8 cellular contexts compared by ENCODE assay signal in genomic region chr17:64147110-64148016, GRCh38. TPM values are rescaled to one million over a fixed set of nuclear protein-coding genes. Genes with fewer than 3 reads are reported as not detected.
DNase-seq lines count a peak whose midpoint lies in the region; ATAC-seq, FAIRE-seq and TF ChIP-seq lines count a peak whose summit lies in the region.

No MANE protein-coding gene starts in this region.

- peak; percentile 32 for FAIRE-seq in HepG2 (lab: Jason Lieb, UNC)

- H3K4me3 ChIP-seq in HEK293 (ENCODE audit: low read depth, low read length) (no peak overlapping the region; the same call in 1 of the 2 replicates), WI38 (ENCODE audit: low read depth, low read length) (peak overlapping the region; percentile 87), HepG2 (replicated peaks in 1 of 3; ENCODE audit: insufficient read depth in 1 of 3, low read depth in 2 of 3, low read length in 3 of 3) (peak overlapping the region; percentile 75 to 86 (median 84))

- intact Hi-C loops in HepG2 (cut with micrococcal nuclease; ENCODE audit: unreplicated experiment): loop anchor here (5.0 kb wide), 2 partner anchors 115 to 135 kb away; partner anchors contain the start of gene TEX2

- TF ChIP-seq EP300 in HepG2 (IDR thresholded peaks at IDR 0.05; ENCODE audit: low read depth in 2 of 2, low read length in 2 of 2) (no peak; a peak in 1 of 4 replicates), HepG2 (CRISPR knock-in tag; IDR thresholded peaks at IDR 0.05; ENCODE audit: borderline replicate concordance) (no peak; the same call in 1 of the 2 replicates)

- in situ Hi-C loops in HepG2 (cut with HindIII; ENCODE audit: extremely low pct_ligation_motif_present, low pct_unique_long_range_greater_than_20kb): loop anchor here (5.0 kb wide), 2 partner anchors 35 to 115 kb away; partner anchors contain the start of gene TEX2

- H2AFZ ChIP-seq in HepG2 (ENCODE audit: low read length): no peak overlapping the region

- CTCF ChIA-PET in HEK293 (lab: Yijun Ruan, JAX): interaction anchor here (1.2 to 8.1 kb wide), 5 partner anchors 15 to 273 kb away, joined by 4 to 59 read pairs (median 13); no protein-coding TSS in a partner anchor
- CTCF ChIA-PET in HepG2 (lab: Yijun Ruan, JAX; ENCODE audit: low intra/inter-chr PET ratio, low total read pairs): interaction anchor here (1.2 kb wide), 1 partner anchor 135 kb away, joined by 3 read pairs; no protein-coding TSS in a partner anchor

- no peaks in the 10 kb centered on the region for H3K4me1 ChIP-seq in HEK293 (ENCODE audit: control insufficient read depth, insufficient read depth, low read length)
- peaks cover 69% of the 10 kb centered on the region for H3K4me1 ChIP-seq in HepG2 (ENCODE audit: insufficient read depth, low read length)

- TF ChIP-seq CTCF in C4-2B (conservative IDR thresholded peaks at IDR 0.05) (no peak), HEK293 (tag by site-specific recombination; IDR thresholded peaks at IDR 0.05) (no peak), WI38 (IDR thresholded peaks at IDR 0.05; ENCODE audit: low read depth, low read length) (no peak), HepG2 (CRISPR knock-in tag; IDR thresholded peaks at IDR 0.05) (no peak)

- no TSS peak for BruUV-seq in HepG2 (replicated peaks; lab: Mats Ljungman, UMichigan)

- DNase-seq in HepG2 (ENCODE audit: low spot score): peak; percentile 85

- no peaks in the 10 kb centered on the region for H4K20me1 ChIP-seq in HepG2 (ENCODE audit: insufficient read depth, low read length)

- peaks cover 20% of the 10 kb centered on the region for H3K79me2 ChIP-seq in HepG2 (ENCODE audit: insufficient read depth, low read length)

- TF ChIP-seq RAD21 in HepG2 (CRISPR knock-in tag; IDR thresholded peaks at IDR 0.05): peak; percentile 52

- H3K9ac ChIP-seq in HepG2 (ENCODE audit: insufficient read depth, low read depth, low read length): peak overlapping the region; percentile 97

- ATAC-seq in HepG2: peak; percentile 15
- ATAC-seq in GM18519 (IDR thresholded peaks at IDR 0.05; ENCODE audit: low FRiP score, unreplicated experiment): no peak
- ATAC-seq in HG03442 (IDR thresholded peaks at IDR 0.05; ENCODE audit: unreplicated experiment): no peak
- no peak for ATAC-seq in HG03135 (IDR thresholded peaks at IDR 0.05; ENCODE audit: unreplicated experiment)
- ATAC-seq in HG02840 (IDR thresholded peaks at IDR 0.05; ENCODE audit: low FRiP score, unreplicated experiment): no peak

- H3K27ac ChIP-seq in C4-2B: peak overlapping the region; percentile 100
- no peak overlapping the region; the same call in 1 of the 2 replicates for H3K27ac ChIP-seq in HEK293 (ENCODE audit: extremely low read depth, low read depth, low read length)
- H3K27ac ChIP-seq in HepG2 (ENCODE audit: extremely low read length, insufficient read depth, low read length): peak overlapping the region; percentile 88

- H3K27me3 ChIP-seq in HepG2 (ENCODE audit: control insufficient read depth in 1 of 2, insufficient read depth in 2 of 2, low read length in 2 of 2): no peaks in the 10 kb centered on the region; a peak in 1 of 5 replicates

- WGBS in HepG2 (ENCODE audit: low lambda C conversion rate): 20% methylated on average over 15 of the region's 15 CpGs

- H3K9me3 ChIP-seq in HEK293 (ENCODE audit: control insufficient read depth, insufficient read depth, low read depth, low read length) (no peaks in the 10 kb centered on the region), HepG2 (ENCODE audit: low read length) (no peaks in the 10 kb centered on the region)

- H3K36me3 ChIP-seq in HEK293 (ENCODE audit: control insufficient read depth in 2 of 2, insufficient read depth in 1 of 2, low read length in 2 of 2): peaks cover 0 to 34% of the 10 kb centered on the region in 2 experiments; a peak in 2 of 3 replicates
- H3K36me3 ChIP-seq in HepG2 (replicated peaks in 1 of 2; ENCODE audit: control insufficient read depth in 1 of 2, insufficient read depth in 2 of 2, low read length in 2 of 2): peaks cover 3 to 5% of the 10 kb centered on the region in 2 experiments

- peak; percentile 87 to 95 for TF ChIP-seq POLR2A in HepG2 (IDR thresholded peaks at IDR 0.05; ENCODE audit: insufficient read depth in 1 of 2, low read depth in 2 of 2, low read length in 2 of 2)

- POLR2A ChIA-PET in HEK293 (lab: Yijun Ruan, JAX): interaction anchor here (0.8 to 1.6 kb wide), 3 partner anchors 12 to 120 kb away, joined by 3 to 4 read pairs (median 3); no protein-coding TSS in a partner anchor
- POLR2A ChIA-PET in HepG2 (lab: Yijun Ruan, JAX): interaction anchor here (0.5 to 7.1 kb wide), 17 partner anchors 8 to 692 kb away, joined by 3 to 138 read pairs (median 20); partner anchors contain the start of genes ERN1 and TEX2

- H3K4me2 ChIP-seq in HepG2 (ENCODE audit: low read depth, low read length): peak overlapping the region; percentile 95

TF ChIP-seq in HEK293, 187 proteins besides CTCF, POLR2A, EP300 and RAD21 (continues in another document):
- TF ChIP-seq ZNF544 (tag by site-specific recombination; IDR thresholded peaks at IDR 0.05) (no peak), ZNF362 (tag by site-specific recombination; IDR thresholded peaks at IDR 0.05) (no peak), ZNF707 (tag by site-specific recombination; IDR thresholded peaks at IDR 0.05) (no peak), ZNF350 (tag by site-specific recombination; IDR thresholded peaks at IDR 0.05) (no peak), ZBTB1 (tag by site-specific recombination; IDR thresholded peaks at IDR 0.05) (no peak), ZSCAN30 (tag by site-specific recombination; IDR thresholded peaks at IDR 0.05) (no peak), SP3 (tag by site-specific recombination; IDR thresholded peaks at IDR 0.05) (0 out of 2 replicates have a peak, but pooled peaks have one; percentile 0)

TF ChIP-seq in HepG2, 621 proteins besides CTCF, POLR2A, EP300 and RAD21 (continues in another document):
- 0 out of 2 replicates have a peak, but pooled peaks have one; percentile 2 for TF ChIP-seq LRRFIP1 (CRISPR knock-in tag; conservative IDR thresholded peaks at IDR 0.05)
- TF ChIP-seq MIXL1 (CRISPR knock-in tag; IDR thresholded peaks at IDR 0.05): peak; percentile 53; the same call in 1 of the 2 replicates
- no peak for TF ChIP-seq ZNF839 (CRISPR knock-in tag; IDR thresholded peaks at IDR 0.05; ENCODE audit: borderline replicate concordance)
- TF ChIP-seq TEF (CRISPR knock-in tag; IDR thresholded peaks at IDR 0.05): no peak; the same call in 1 of the 2 replicates
- TF ChIP-seq ZNF234 (CRISPR knock-in tag; conservative IDR thresholded peaks at IDR 0.05): no peak
- no peak for TF ChIP-seq HHEX (CRISPR knock-in tag; IDR thresholded peaks at IDR 0.05)
- TF ChIP-seq CREB1 (IDR thresholded peaks at IDR 0.05): peak; percentile 18; the same call in 1 of the 2 replicates
- peak; percentile 50 for TF ChIP-seq CREB1 (CRISPR knock-in tag; IDR thresholded peaks at IDR 0.05)
- no peak for TF ChIP-seq CBX1 (IDR thresholded peaks at IDR 0.05; ENCODE audit: low read depth)
- TF ChIP-seq ZFP90 (CRISPR knock-in tag; IDR thresholded peaks at IDR 0.05; ENCODE audit: borderline replicate concordance): peak; percentile 69; the same call in 1 of the 2 replicates

RNA-seq across cellular contexts. Expression of gene ERN1, which starts 17.4 kb away (rescaled TPM):
- 4.1 and 6.0 TPM in 2 replicates for total RNA-seq in HepG2 (2016; rRNA removed; fragmentation: Illumina TruSeq; extraction: Trizol)
- 3.0 and 3.8 TPM in 2 replicates for total RNA-seq in HepG2 (2016; cell fraction: cytosol; rRNA removed; fragmentation: Illumina TruSeq; extraction: Trizol; ENCODE audit: low read depth)
- 3.2 and 7.0 TPM in 2 replicates for total RNA-seq in HepG2 (2016; cell fraction: insoluble cytoplasmic fraction; rRNA removed; fragmentation: Illumina TruSeq; extraction: Trizol)
- total RNA-seq in HepG2 (2016; cell fraction: membrane; rRNA removed; fragmentation: Illumina TruSeq; extraction: Trizol): 4.2 and 4.8 TPM in 2 replicates
- 10.8 and 12.6 TPM in 2 replicates for total RNA-seq in HepG2 (2016; cell fraction: nucleus; rRNA removed; fragmentation: Illumina TruSeq; extraction: Trizol)
- 12.7 and 15.7 TPM in 2 replicates for polyA plus RNA-seq in HepG2 (2011; rRNA removed)
- polyA plus RNA-seq in HepG2 (2011; cell fraction: cytosol; rRNA removed): 9.1 and 10.3 TPM in 2 replicates
- polyA plus RNA-seq in HepG2 (2011; cell fraction: nucleus; rRNA removed): 32.7 and 33.0 TPM in 2 replicates
- polyA plus RNA-seq in HepG2 (2012): 20.8 and 22.2 TPM in 2 replicates
- 2.9 and 3.1 TPM in 2 replicates for polyA plus RNA-seq in HepG2 (2016; cell fraction: cytosol; fragmentation: Illumina TruSeq; extraction: Trizol; ENCODE audit: low read depth)
- 3.3 and 3.6 TPM in 2 replicates for polyA plus RNA-seq in HepG2 (2016; cell fraction: insoluble cytoplasmic fraction; fragmentation: Illumina TruSeq; extraction: Trizol; ENCODE audit: low read depth)
- 3.4 and 3.6 TPM in 2 replicates for polyA plus RNA-seq in HepG2 (2016; cell fraction: membrane; fragmentation: Illumina TruSeq; extraction: Trizol; ENCODE audit: low read depth)
- polyA plus RNA-seq in HepG2 (2016; cell fraction: nucleus; fragmentation: Illumina TruSeq; extraction: Trizol; ENCODE audit: insufficient read depth, low read depth): 11.5 and 12.4 TPM in 2 replicates
- 10.5 and 30.9 TPM in 2 replicates for polyA minus RNA-seq in HepG2 (2011; rRNA and poly(A)+ RNA removed; ENCODE audit: low replicate concordance)
- polyA minus RNA-seq in HepG2 (2011; cell fraction: cytosol; rRNA and poly(A)+ RNA removed): 13.3 and 18.1 TPM in 2 replicates
- polyA minus RNA-seq in HepG2 (2011; cell fraction: nucleus; rRNA and poly(A)+ RNA removed): 48.8 and 61.2 TPM in 2 replicates
